Comparison of ENCODE assay signal across 13 cellular contexts in genomic region chr5:147565524-147565923, GRCh38. TPM values are rescaled to one million over a fixed set of nuclear protein-coding genes. Genes with fewer than 3 reads are reported as not detected.
DNase-seq lines count a peak whose midpoint lies in the region; ATAC-seq and TF ChIP-seq lines count a peak whose summit lies in the region.
"Had no signal": no experiment of that assay in that cellular context is flagged by ENCODE, and none has a peak within 500 bp of the region (broad histone marks: within the 10 kb centered on the region; RNA-seq: fewer than 3 reads in every experiment).

No MANE protein-coding gene starts in this region.

- H3K27me3 ChIP-seq in iPS-18a (ENCODE audit: control insufficient read depth, insufficient read depth, low read length) (no peaks in the 10 kb centered on the region), stomach (no peaks in the 10 kb centered on the region), esophagus squamous epithelium (no peaks in the 10 kb centered on the region)
- H3K27me3 ChIP-seq: uterus had no signal

- no peak overlapping the region for H3K9ac ChIP-seq in iPS-18a (ENCODE audit: low read length)

- peaks cover 63% of the 10 kb centered on the region for H3K4me1 ChIP-seq in iPS-18a (ENCODE audit: control insufficient read depth, low read depth, low read length)
- H3K4me1 ChIP-seq in stomach: no peaks in the 10 kb centered on the region
- no peaks in the 10 kb centered on the region for H3K4me1 ChIP-seq in esophagus squamous epithelium
- H3K4me1 ChIP-seq: uterus had no signal

- H3K36me3 ChIP-seq in iPS-18a (ENCODE audit: control insufficient read depth, low read depth, low read length) (peaks cover 35% of the 10 kb centered on the region), stomach (no peaks in the 10 kb centered on the region), esophagus squamous epithelium (no peaks in the 10 kb centered on the region)
- H3K36me3 ChIP-seq: uterus had no signal

- H3K36me3 Mint-ChIP-seq in WTC11: peaks cover 46% of the 10 kb centered on the region

- H3K4me3 Mint-ChIP-seq in WTC11: 0 out of 2 replicates have a peak overlapping the region, but pooled peaks have one; percentile 3

- DNase-seq in AG08395 (ENCODE audit: low spot score) (peak; percentile 24), HT1080 (ENCODE audit: low read depth) (peak; percentile 85), WTC11 (ENCODE audit: low spot score) (no peak), stomach (no peak), left lobe of liver (ENCODE audit: low spot score) (no peak), esophagus squamous epithelium (lab: John Stamatoyannopoulos, UW) (no peak)
- DNase-seq in stimulated activated CD4-positive, alpha-beta T cell treated with anti-CD3 and anti-CD28 coated beads, Interleukin-2, amount 100 ng/mL, for 48 hours: no peak
- DNase-seq: activated CD4-positive, alpha-beta T cell treated with anti-CD3 and anti-CD28 coated beads for 4 hours; left ventricle myocardium superior; NCI-H82; uterus had no signal

- H3K4me3 ChIP-seq in iPS-18a (ENCODE audit: low read length): no peak overlapping the region
- H3K4me3 ChIP-seq in stomach: no peak overlapping the region
- H3K4me3 ChIP-seq in esophagus squamous epithelium: no peak overlapping the region
- H3K4me3 ChIP-seq: uterus had no signal

- no peaks in the 10 kb centered on the region for H3K9me3 ChIP-seq in iPS-18a (ENCODE audit: control insufficient read depth, low read depth, low read length)
- no peaks in the 10 kb centered on the region for H3K9me3 ChIP-seq in stomach
- H3K9me3 ChIP-seq in esophagus squamous epithelium: no peaks in the 10 kb centered on the region
- H3K9me3 ChIP-seq: uterus had no signal

- no peak for TF ChIP-seq POLR2A in stomach (IDR thresholded peaks at IDR 0.05)
- no peak for TF ChIP-seq POLR2A in esophagus squamous epithelium (IDR thresholded peaks at IDR 0.05)

- H3K27ac ChIP-seq in iPS-18a (ENCODE audit: low read length) (peak overlapping the region; percentile 44), stomach (no peak overlapping the region), esophagus squamous epithelium (no peak overlapping the region)
- H3K27ac ChIP-seq: uterus had no signal

- CTCF ChIA-PET in WTC11 (lab: Charles Lee): interaction anchor here (9.5 kb wide), 1 partner anchor 10 kb away, joined by 121 read pairs; no protein-coding TSS in a partner anchor

- peaks cover 92% of the 10 kb centered on the region for H3K4me1 Mint-ChIP-seq in WTC11

- H3K9me3 Mint-ChIP-seq in WTC11: no peaks in the 10 kb centered on the region
- H3K9me3 Mint-ChIP-seq: activated T-helper 2 cell treated with anti-CD3 and anti-CD28 coated beads, Interferon-gamma antibody, Interleukin-2, Interleukin-4, amounts not matched to agents 10 μg/mL and 5 μg/mL and 100 μg/mL, durations not matched to agents 14 hours and 24 hours and 36 hours had no signal

- TF ChIP-seq EP300 in stomach (IDR thresholded peaks at IDR 0.05): no peak

- 48 to 79% (median 65%) methylated on average over 1 of the region's 1 CpG for WGBS in stomach, 5 donors
- 75 to 89% methylated on average over 1 of the region's 1 CpG for WGBS in esophagus squamous epithelium, 2 donors

- peak overlapping the region; percentile 97 for H3K27ac Mint-ChIP-seq in WTC11
- H3K27ac Mint-ChIP-seq: activated T-helper 2 cell treated with anti-CD3 and anti-CD28 coated beads, Interferon-gamma antibody, Interleukin-2, Interleukin-4, amounts not matched to agents 10 μg/mL and 5 μg/mL and 100 μg/mL, durations not matched to agents 14 hours and 24 hours and 36 hours had no signal

- intact Hi-C loops in stomach (cut with DNase I; ENCODE audit: low total_unique reads) (no loop called here), esophagus squamous epithelium (cut with DNase I) (no loop called here)

- TF ChIP-seq CTCF in WTC11 (IDR thresholded peaks at IDR 0.05) (no peak), stomach (IDR thresholded peaks at IDR 0.05) (no peak), esophagus squamous epithelium (IDR thresholded peaks at IDR 0.05) (no peak)

- POLR2A ChIA-PET in WTC11 (lab: Charles Lee): no interaction called here

- ATAC-seq in WTC11 (no peak), left lobe of liver (no peak)
- ATAC-seq: left ventricle myocardium superior had no signal

- H3K27me3 Mint-ChIP-seq in WTC11 (ENCODE audit: low read depth): no peaks in the 10 kb centered on the region

TF ChIP-seq in WTC11, 78 proteins besides CTCF, POLR2A, EP300 and RAD21 (continues in another document):
- TF ChIP-seq USF2 (CRISPR knock-in tag; IDR thresholded peaks at IDR 0.05) (no peak), CREM (CRISPR knock-in tag; IDR thresholded peaks at IDR 0.05) (no peak), TEAD4 (CRISPR knock-in tag; IDR thresholded peaks at IDR 0.05) (no peak), CBFB (CRISPR knock-in tag; IDR thresholded peaks at IDR 0.05; ENCODE audit: low read depth) (no peak), FOXP4 (CRISPR knock-in tag; IDR thresholded peaks at IDR 0.05) (no peak), ZNF416 (CRISPR knock-in tag; IDR thresholded peaks at IDR 0.05) (no peak), PRRX2 (CRISPR knock-in tag; IDR thresholded peaks at IDR 0.05) (no peak), ERG (CRISPR knock-in tag; IDR thresholded peaks at IDR 0.05) (no peak), FOXK1 (CRISPR knock-in tag; IDR thresholded peaks at IDR 0.05) (no peak)
- TF ChIP-seq, protein P1, sequence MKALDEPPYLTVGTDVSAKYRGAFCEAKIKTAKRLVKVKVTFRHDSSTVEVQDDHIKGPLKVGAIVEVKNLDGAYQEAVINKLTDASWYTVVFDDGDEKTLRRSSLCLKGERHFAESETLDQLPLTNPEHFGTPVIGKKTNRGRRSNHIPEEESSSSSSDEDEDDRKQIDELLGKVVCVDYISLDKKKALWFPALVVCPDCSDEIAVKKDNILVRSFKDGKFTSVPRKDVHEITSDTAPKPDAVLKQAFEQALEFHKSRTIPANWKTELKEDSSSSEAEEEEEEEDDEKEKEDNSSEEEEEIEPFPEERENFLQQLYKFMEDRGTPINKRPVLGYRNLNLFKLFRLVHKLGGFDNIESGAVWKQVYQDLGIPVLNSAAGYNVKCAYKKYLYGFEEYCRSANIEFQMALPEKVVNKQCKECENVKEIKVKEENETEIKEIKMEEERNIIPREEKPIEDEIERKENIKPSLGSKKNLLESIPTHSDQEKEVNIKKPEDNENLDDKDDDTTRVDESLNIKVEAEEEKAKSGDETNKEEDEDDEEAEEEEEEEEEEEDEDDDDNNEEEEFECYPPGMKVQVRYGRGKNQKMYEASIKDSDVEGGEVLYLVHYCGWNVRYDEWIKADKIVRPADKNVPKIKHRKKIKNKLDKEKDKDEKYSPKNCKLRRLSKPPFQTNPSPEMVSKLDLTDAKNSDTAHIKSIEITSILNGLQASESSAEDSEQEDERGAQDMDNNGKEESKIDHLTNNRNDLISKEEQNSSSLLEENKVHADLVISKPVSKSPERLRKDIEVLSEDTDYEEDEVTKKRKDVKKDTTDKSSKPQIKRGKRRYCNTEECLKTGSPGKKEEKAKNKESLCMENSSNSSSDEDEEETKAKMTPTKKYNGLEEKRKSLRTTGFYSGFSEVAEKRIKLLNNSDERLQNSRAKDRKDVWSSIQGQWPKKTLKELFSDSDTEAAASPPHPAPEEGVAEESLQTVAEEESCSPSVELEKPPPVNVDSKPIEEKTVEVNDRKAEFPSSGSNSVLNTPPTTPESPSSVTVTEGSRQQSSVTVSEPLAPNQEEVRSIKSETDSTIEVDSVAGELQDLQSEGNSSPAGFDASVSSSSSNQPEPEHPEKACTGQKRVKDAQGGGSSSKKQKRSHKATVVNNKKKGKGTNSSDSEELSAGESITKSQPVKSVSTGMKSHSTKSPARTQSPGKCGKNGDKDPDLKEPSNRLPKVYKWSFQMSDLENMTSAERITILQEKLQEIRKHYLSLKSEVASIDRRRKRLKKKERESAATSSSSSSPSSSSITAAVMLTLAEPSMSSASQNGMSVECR (CRISPR knock-in tag; IDR thresholded peaks at IDR 0.05; ENCODE audit: borderline replicate concordance): no peak

RNA-seq across cellular contexts. Expression of gene DPYSL3, which starts 55.7 kb away (rescaled TPM):
- total RNA-seq in HT1080 (2014; rRNA removed; shearing (Covaris generic)): 50.1 and 54.4 TPM in 2 replicates
- polyA plus RNA-seq in HT1080 (2015; cell fraction: cytosol; rRNA removed): 44.5 and 50.0 TPM in 2 replicates
- 80.1 and 87.6 TPM in 2 replicates for polyA plus RNA-seq in HT1080 (2015; cell fraction: nucleus; rRNA removed)
- total RNA-seq in WTC11 (2021) (329 to 358 TPM (median 338 TPM) in 3 replicates), stomach (100 to 1,000 TPM in 1 of 5 donors, 10 to 100 TPM in 4; 23.5 to 144 (median 67.0) TPM), left lobe of liver (1.6 TPM), esophagus squamous epithelium (10 to 100 TPM in 2 of 4 donors, 1 to 10 TPM in 2; 5.2 to 62.9 (median 14.0) TPM)
- 10 to 100 TPM; 15.0 to 26.3 (median 24.3) TPM for polyA plus RNA-seq in stomach

Comparison
In these comparisons a context has a peak if more than half of its experiments do, and no peak if none do; other contexts are left out.
1. DNase-seq: peak in AG08395 (single experiment) and HT1080 (single experiment); none in WTC11 (single experiment), stomach (single experiment), left lobe of liver (single experiment), stimulated activated CD4-positive, alpha-beta T cell treated with anti-CD3 and anti-CD28 coated beads, Interleukin-2, amount 100 ng/mL, for 48 hours (0 of 2) and esophagus squamous epithelium (single experiment).